ENCODE assay signal across 1 cellular context in the genomic region with DNA sequence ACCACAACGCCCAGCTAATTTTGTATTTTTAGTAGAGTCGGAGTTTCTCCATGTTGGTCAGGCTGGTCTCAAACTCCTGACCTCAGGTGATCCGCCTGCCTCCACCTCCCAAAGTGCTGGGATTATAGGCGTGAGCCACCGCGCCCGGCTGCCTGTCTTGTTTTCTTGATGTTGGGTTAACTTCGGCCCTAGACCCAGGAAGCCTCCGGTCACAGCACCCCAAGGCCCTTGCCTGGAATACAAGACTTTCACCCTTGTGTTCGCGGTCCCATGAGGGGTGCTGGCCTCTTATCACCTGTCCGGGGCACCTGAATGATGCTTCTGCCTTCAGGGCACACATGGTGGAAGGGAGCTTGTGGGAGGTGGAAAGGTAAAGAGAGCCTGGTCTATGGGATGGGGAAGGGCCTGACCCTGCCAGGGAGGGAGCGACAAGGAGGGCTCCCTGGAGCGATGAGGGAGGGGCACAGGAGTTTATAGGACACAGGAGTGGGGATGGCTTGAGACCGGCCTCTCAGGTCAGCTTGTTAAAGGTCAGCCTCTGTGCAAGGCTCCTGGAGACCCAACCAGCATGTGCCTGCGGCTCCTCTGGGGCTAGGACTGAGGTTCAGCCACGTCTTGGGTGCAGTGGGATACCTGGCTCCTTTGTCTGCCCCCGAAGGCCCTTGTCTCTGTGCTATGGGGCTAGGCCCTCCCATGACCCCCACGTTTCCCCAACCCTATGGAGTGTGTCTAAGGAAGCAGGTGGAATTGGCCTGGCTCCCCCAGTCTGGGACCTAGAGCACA.
TF ChIP-seq lines count a peak whose summit lies in the region.

No MANE protein-coding gene starts in this region.

TF ChIP-seq in HEK293T, 16 proteins besides CTCF, POLR2A, EP300 and RAD21:
- TF ChIP-seq SP1 (IDR thresholded peaks at IDR 0.05) (no peak), FOXK2 (IDR thresholded peaks at IDR 0.05) (no peak), ZNF384 (IDR thresholded peaks at IDR 0.05) (no peak), FOXA1 (IDR thresholded peaks at IDR 0.05) (no peak), ARNT (IDR thresholded peaks at IDR 0.05) (no peak), L3MBTL2 (conservative IDR thresholded peaks at IDR 0.05) (no peak), BHLHE40 (IDR thresholded peaks at IDR 0.05; ENCODE audit: borderline replicate concordance) (no peak), SUZ12 (IDR thresholded peaks at IDR 0.05) (no peak), HDGF (IDR thresholded peaks at IDR 0.05; ENCODE audit: borderline replicate concordance) (no peak), CTBP1 (IDR thresholded peaks at IDR 0.05; ENCODE audit: borderline replicate concordance) (no peak), NFRKB (IDR thresholded peaks at IDR 0.05) (no peak), ELF4 (IDR thresholded peaks at IDR 0.05) (no peak), FOXM1 (IDR thresholded peaks at IDR 0.05; ENCODE audit: borderline replicate concordance) (no peak), TARDBP (IDR thresholded peaks at IDR 0.05) (no peak)
- TF ChIP-seq, protein P1, sequence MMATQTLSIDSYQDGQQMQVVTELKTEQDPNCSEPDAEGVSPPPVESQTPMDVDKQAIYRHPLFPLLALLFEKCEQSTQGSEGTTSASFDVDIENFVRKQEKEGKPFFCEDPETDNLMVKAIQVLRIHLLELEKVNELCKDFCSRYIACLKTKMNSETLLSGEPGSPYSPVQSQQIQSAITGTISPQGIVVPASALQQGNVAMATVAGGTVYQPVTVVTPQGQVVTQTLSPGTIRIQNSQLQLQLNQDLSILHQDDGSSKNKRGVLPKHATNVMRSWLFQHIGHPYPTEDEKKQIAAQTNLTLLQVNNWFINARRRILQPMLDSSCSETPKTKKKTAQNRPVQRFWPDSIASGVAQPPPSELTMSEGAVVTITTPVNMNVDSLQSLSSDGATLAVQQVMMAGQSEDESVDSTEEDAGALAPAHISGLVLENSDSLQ (IDR thresholded peaks at IDR 0.05) = no peak
